14 cellular contexts compared by ENCODE assay signal in the genomic region with DNA sequence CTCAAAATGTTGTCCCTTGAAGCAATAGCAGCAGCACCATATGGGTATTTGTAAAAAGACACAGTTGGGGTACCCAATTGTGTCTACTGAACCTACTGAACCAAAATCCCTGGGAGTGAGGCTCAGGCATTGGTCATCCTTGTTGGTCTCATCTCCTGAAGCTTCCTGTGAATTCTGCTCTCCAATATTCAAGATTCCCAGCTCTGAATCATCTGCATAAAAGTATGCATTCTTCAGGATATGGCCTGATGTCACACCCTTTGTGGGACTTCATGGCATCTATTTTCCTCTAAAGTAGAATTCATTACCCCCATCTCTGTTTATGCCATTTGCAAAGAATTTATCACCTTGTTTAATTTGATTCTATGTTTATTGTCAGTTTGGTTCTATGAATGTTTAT. TPM values are rescaled to one million over a fixed set of nuclear protein-coding genes. Genes with fewer than 3 reads are reported as not detected.
"Had no signal": no experiment of that assay in that cellular context is flagged by ENCODE, and none has a peak within 500 bp of the region (broad histone marks: within the 10 kb centered on the region; RNA-seq: fewer than 3 reads in every experiment).

No MANE protein-coding gene starts in this region.

- H3K27me3 ChIP-seq: right atrium auricular region, suprapubic skin, upper lobe of left lung had no signal

- H3K9me3 ChIP-seq: right atrium auricular region, suprapubic skin, upper lobe of left lung had no signal

- DNase-seq: activated CD4-positive, alpha-beta T cell treated with anti-CD3 and anti-CD28 coated beads for 1 hour; activated CD4-positive, alpha-beta T cell treated with anti-CD3 and anti-CD28 coated beads, Interleukin-2, amount 50 U/mL, for 4 hours; activated naive CD4-positive, alpha-beta T cell treated with anti-CD3 and anti-CD28 coated beads for 36 hours; hypothalamus; nephron progenitor cell; occipital lobe; small intestine; T-helper 9 cell; upper lobe of left lung had no signal

- H3K9me3 Mint-ChIP-seq: stimulated activated naive CD8-positive, alpha-beta T cell treated with anti-CD3 and anti-CD28 coated beads, Interleukin-15, Interleukin-2, amounts not matched to agents 100 ng/mL and 50 ng/mL, for 24 hours had no signal

- H3K36me3 ChIP-seq: right atrium auricular region, suprapubic skin had no signal

- H3K4me1 ChIP-seq: right atrium auricular region, suprapubic skin, upper lobe of left lung had no signal

- H3K27ac ChIP-seq: right atrium auricular region, suprapubic skin, upper lobe of left lung had no signal

- H3K4me1 Mint-ChIP-seq: activated T-helper 17 cell treated with anti-CD3 and anti-CD28 coated beads, Interleukin-2, amount 50 U/mL, for 72 hours; nephron progenitor cell had no signal

- ATAC-seq: activated T-helper 17 cell treated with anti-CD3 and anti-CD28 coated beads, Interleukin-2, amount 50 U/mL, for 72 hours had no signal

- H3K4me3 ChIP-seq: right atrium auricular region, suprapubic skin, upper lobe of left lung had no signal

- H3K4me3 Mint-ChIP-seq: activated naive CD4-positive, alpha-beta T cell treated with anti-CD3 and anti-CD28 coated beads for 36 hours; activated T-helper 17 cell treated with anti-CD3 and anti-CD28 coated beads, Interleukin-2, amount 50 U/mL, for 72 hours; nephron progenitor cell; stimulated activated naive CD8-positive, alpha-beta T cell treated with anti-CD3 and anti-CD28 coated beads, Interleukin-15, Interleukin-2, amounts not matched to agents 100 ng/mL and 50 ng/mL, for 24 hours had no signal

- H3K27ac Mint-ChIP-seq: activated naive CD4-positive, alpha-beta T cell treated with anti-CD3 and anti-CD28 coated beads for 36 hours; activated T-helper 17 cell treated with anti-CD3 and anti-CD28 coated beads, Interleukin-2, amount 50 U/mL, for 72 hours; nephron progenitor cell; progenitor cell of endocrine pancreas; stimulated activated naive CD8-positive, alpha-beta T cell treated with anti-CD3 and anti-CD28 coated beads, Interleukin-15, Interleukin-2, amounts not matched to agents 100 ng/mL and 50 ng/mL, for 24 hours had no signal

- H3K27me3 Mint-ChIP-seq: progenitor cell of endocrine pancreas; stimulated activated naive CD8-positive, alpha-beta T cell treated with anti-CD3 and anti-CD28 coated beads, Interleukin-15, Interleukin-2, amounts not matched to agents 100 ng/mL and 50 ng/mL, for 24 hours had no signal

RNA-seq across cellular contexts. Expression of a gene that starts 13.3 kb away (rescaled TPM):
- total RNA-seq: activated naive CD4-positive, alpha-beta T cell treated with anti-CD3 and anti-CD28 coated beads for 36 hours had no signal
